In genomic region chr1:223635236-223635635, GRCh38 we compare ENCODE assay signal across 2 cellular contexts.
TF ChIP-seq lines count a peak whose summit lies in the region.

No MANE protein-coding gene starts in this region.

TF ChIP-seq in liver, 16 proteins besides CTCF, POLR2A, EP300 and RAD21 (continued from another document):
- TF ChIP-seq ZBTB33 (IDR thresholded peaks at IDR 0.05) (peak; percentile 38), JUND (IDR thresholded peaks at IDR 0.05) (peak in 1 of 2 donors; percentile 38)

TF ChIP-seq in HepG2, 621 proteins besides CTCF, POLR2A, EP300 and RAD21 (continued from another document):
- TF ChIP-seq AHDC1 (CRISPR knock-in tag; IDR thresholded peaks at IDR 0.05; ENCODE audit: borderline replicate concordance) (no peak), LCORL (IDR thresholded peaks at IDR 0.05) (no peak), LCORL (CRISPR knock-in tag; IDR thresholded peaks at IDR 0.05) (no peak), ZNF607 (CRISPR knock-in tag; IDR thresholded peaks at IDR 0.05; ENCODE audit: borderline replicate concordance) (no peak), ZNF34 (CRISPR knock-in tag; IDR thresholded peaks at IDR 0.05; ENCODE audit: borderline replicate concordance) (no peak), ZFP82 (CRISPR knock-in tag; IDR thresholded peaks at IDR 0.05; ENCODE audit: borderline replicate concordance) (no peak), BHLHE40 (IDR thresholded peaks at IDR 0.05; ENCODE audit: low read length) (no peak), THAP11 (CRISPR knock-in tag; IDR thresholded peaks at IDR 0.05) (no peak), ZSCAN22 (CRISPR knock-in tag; IDR thresholded peaks at IDR 0.05) (no peak)
